ENCODE assay signal across 14 cellular contexts in the genomic region with DNA sequence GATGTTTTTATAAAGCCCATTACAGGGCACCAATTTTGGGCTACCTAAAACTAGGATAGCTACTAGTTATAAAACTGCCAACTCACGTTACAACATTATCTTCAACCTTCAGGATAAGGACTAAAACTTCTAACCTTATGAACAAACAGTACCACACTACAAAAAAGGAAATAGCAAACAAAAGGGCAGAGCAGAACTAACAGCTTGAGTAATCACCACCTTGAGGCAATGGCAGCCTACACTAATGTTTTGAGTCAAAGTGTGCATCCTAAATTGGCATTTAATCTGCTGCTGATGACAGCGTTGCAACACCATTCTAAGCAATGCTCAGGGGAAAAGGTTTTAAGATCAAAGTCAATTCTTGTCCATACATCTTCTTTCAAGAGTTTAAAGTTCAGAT. TPM values are rescaled to one million over a fixed set of nuclear protein-coding genes. Genes with fewer than 3 reads are reported as not detected.
A peak's percentile ranks its signal among the peaks of the same experiment; 100 is the strongest.
DNase-seq lines count a peak whose midpoint lies in the region; ATAC-seq and TF ChIP-seq lines count a peak whose summit lies in the region.
"Had no signal": no experiment of that assay in that cellular context is flagged by ENCODE, and none has a peak within 500 bp of the region (broad histone marks: within the 10 kb centered on the region; RNA-seq: fewer than 3 reads in every experiment).

No MANE protein-coding gene starts in this region.

- ATAC-seq in Right ventricle myocardium inferior (no peak), activated B cell treated with CpG ODN at 0.5 μM for 24 hours (ENCODE audit: low read depth) (peak; percentile 63), left lung (peak; percentile 75), HG02981 (IDR thresholded peaks at IDR 0.05; ENCODE audit: unreplicated experiment) (no peak), GM18517 (IDR thresholded peaks at IDR 0.05; ENCODE audit: unreplicated experiment) (no peak)
- ATAC-seq: foreskin keratinocyte had no signal

- peak overlapping the region; percentile 20 for H3K27ac Mint-ChIP-seq in activated B cell treated with CpG ODN at 0.5 μM for 24 hours

- CTCF ChIA-PET in activated B cell treated with CpG ODN at 0.5 μM for 24 hours (lab: Charles Lee), result interaction anchor here (1.2 to 1.7 kb wide), 3 partner anchors 34 to 122 kb away, joined by 3 to 6 read pairs (median 4); no protein-coding TSS in a partner anchor

- H3K27me3 Mint-ChIP-seq in activated B cell treated with CpG ODN at 0.5 μM for 24 hours, result no peaks in the 10 kb centered on the region

- DNase-seq in left ventricle myocardium inferior (no peak), Right ventricle myocardium inferior (ENCODE audit: missing footprints) (no peak), activated B cell treated with CpG ODN at 0.5 μM for 24 hours (no peak), left lung (no peak), NCI-H128 (lab: John Stamatoyannopoulos, UW; ENCODE audit: unreplicated experiment) (no peak), NCI-H446 treated with DMSO at 0.1 percent for 48 hours (lab: John Stamatoyannopoulos, UW) (no peak)
- DNase-seq: activated CD4-positive, alpha-beta T cell treated with anti-CD3 and anti-CD28 coated beads for 1 hour; foreskin keratinocyte; midbrain; NCI-H82 had no signal

- H3K36me3 Mint-ChIP-seq in activated B cell treated with CpG ODN at 0.5 μM for 24 hours (ENCODE audit: low read depth), result peaks cover 94% of the 10 kb centered on the region

- POLR2A ChIA-PET in activated B cell treated with CpG ODN at 0.5 μM for 24 hours (lab: Charles Lee), result interaction anchor here (0.7 to 2.9 kb wide), 6 partner anchors 9 to 33 kb away, joined by 3 to 8 read pairs (median 6); no protein-coding TSS in a partner anchor

- peaks cover 84% of the 10 kb centered on the region for H3K36me3 ChIP-seq in left ventricle myocardium inferior
- peaks cover 0 to 75% of the 10 kb centered on the region in 2 donors for H3K36me3 ChIP-seq in left lung

- H3K9me3 ChIP-seq in left ventricle myocardium inferior (replicated peaks), result no peaks in the 10 kb centered on the region
- peaks cover 0 to 3% of the 10 kb centered on the region in 2 donors for H3K9me3 ChIP-seq in left lung
- H3K9me3 ChIP-seq: Caco-2 had no signal

- no peak for TF ChIP-seq CTCF in left ventricle myocardium inferior (IDR thresholded peaks at IDR 0.05; ENCODE audit: borderline replicate concordance)
- TF ChIP-seq CTCF in activated B cell treated with CpG ODN at 0.5 μM for 24 hours (IDR thresholded peaks at IDR 0.05), result no peak
- no peak for TF ChIP-seq CTCF in left lung (IDR thresholded peaks at IDR 0.05)

- H3K4me3 ChIP-seq in left ventricle myocardium inferior, result no peak overlapping the region
- no peak overlapping the region for H3K4me3 ChIP-seq in left lung

- H3K4me3 Mint-ChIP-seq in activated B cell treated with CpG ODN at 0.5 μM for 24 hours, result no peak overlapping the region

- peak overlapping the region; percentile 7 for H3K27ac ChIP-seq in left ventricle myocardium inferior (replicated peaks)
- peak overlapping the region in 1 of 2 donors; percentile 14 for H3K27ac ChIP-seq in left lung
- H3K27ac ChIP-seq: foreskin keratinocyte, KMS-11 had no signal

- H3K9me3 Mint-ChIP-seq in activated B cell treated with CpG ODN at 0.5 μM for 24 hours, result peaks cover 2% of the 10 kb centered on the region

- H3K4me1 ChIP-seq in left ventricle myocardium inferior (peaks cover 45% of the 10 kb centered on the region), left lung (peaks cover 0 to 40% of the 10 kb centered on the region in 2 donors)

- intact Hi-C loops in left ventricle myocardium inferior (cut with micrococcal nuclease) (no loop called here), Right ventricle myocardium inferior (cut with DNase I) (no loop called here), activated B cell treated with CpG ODN at 0.5 μM for 24 hours (cut with micrococcal nuclease) (loop anchor here (2.0 kb wide), 1 partner anchor 46 kb away; no protein-coding TSS in a partner anchor), left lung (cut with DNase I) (no loop called here)

- no peaks in the 10 kb centered on the region for H3K27me3 ChIP-seq in left ventricle myocardium inferior (ENCODE audit: low read depth)
- H3K27me3 ChIP-seq in left lung, result no peaks in the 10 kb centered on the region
- H3K27me3 ChIP-seq: foreskin keratinocyte had no signal

- H3K4me1 Mint-ChIP-seq in activated B cell treated with CpG ODN at 0.5 μM for 24 hours, result peaks cover 38% of the 10 kb centered on the region

RNA-seq across cellular contexts. Expression of a gene that starts 27.2 kb away (rescaled TPM):
- total RNA-seq in left ventricle myocardium inferior (203 TPM), Right ventricle myocardium inferior (249 TPM), activated B cell treated with CpG ODN at 0.5 μM for 24 hours (249 and 275 TPM in 2 replicates), left lung (100 to 1,000 TPM; 210 to 272 TPM)

Comparison
In these comparisons a context has a peak if more than half of its experiments do, and no peak if none do; other contexts are left out.
1. ATAC-seq: peak in activated B cell treated with CpG ODN at 0.5 μM for 24 hours (single experiment) and left lung (single experiment); none in Right ventricle myocardium inferior (single experiment), HG02981 (single experiment) and GM18517 (single experiment).